In genomic region chr11:24767411-24767810, GRCh38 we compare ENCODE assay signal across 3 cellular contexts.
"Had no signal": no experiment of that assay in that cellular context is flagged by ENCODE, and none has a peak within 500 bp of the region (broad histone marks: within the 10 kb centered on the region; RNA-seq: fewer than 3 reads in every experiment).

No MANE protein-coding gene starts in this region.

- H3K4me3 ChIP-seq: GM12878 had no signal

- DNase-seq: GDM1, GF-D8 had no signal
